8 cellular contexts compared by ENCODE assay signal in genomic region chr12:129193263-129193871, GRCh38.
A peak's percentile ranks its signal among the peaks of the same experiment; 100 is the strongest.
DNase-seq lines count a peak whose midpoint lies in the region; ATAC-seq, FAIRE-seq and TF ChIP-seq lines count a peak whose summit lies in the region.

No MANE protein-coding gene starts in this region.

- H2AFZ ChIP-seq in endothelial cell of umbilical vein (ENCODE audit: low read depth, low read length): no peak overlapping the region

- H3K36me3 ChIP-seq in endothelial cell of umbilical vein (ENCODE audit: control insufficient read depth in 2 of 2, extremely low read depth in 1 of 2, insufficient read depth in 2 of 2, low read length in 2 of 2) (no peaks in the 10 kb centered on the region), esophagus squamous epithelium (no peaks in the 10 kb centered on the region)

- TF ChIP-seq CTCF in natural killer cell (IDR thresholded peaks at IDR 0.05) (peak; percentile 35), endothelial cell of umbilical vein (IDR thresholded peaks at IDR 0.05; ENCODE audit: extremely low read depth in 1 of 2, insufficient read depth in 1 of 2, low read depth in 1 of 2, low read length in 2 of 2) (peak; percentile 28 to 42), esophagus squamous epithelium (IDR thresholded peaks at IDR 0.05) (peak in 3 of 6 experiments; percentile 25 to 56 (median 28))

- intact Hi-C loops in natural killer cell (cut with micrococcal nuclease) (no loop called here), endothelial cell of umbilical vein (cut with micrococcal nuclease) (no loop called here), esophagus squamous epithelium (cut with DNase I) (no loop called here)

- H3K27ac Mint-ChIP-seq in natural killer cell: no peak overlapping the region
- no peak overlapping the region for H3K27ac Mint-ChIP-seq in natural killer cell treated with Interleukin-12 subunit alpha and Interleukin-12 subunit beta and Interleukin-15 and Interleukin-18, amount 100 ng/mL, for 72 hours

- H3K36me3 Mint-ChIP-seq in natural killer cell: no peaks in the 10 kb centered on the region
- H3K36me3 Mint-ChIP-seq in natural killer cell treated with Interleukin-12 subunit alpha and Interleukin-12 subunit beta and Interleukin-15 and Interleukin-18, amount 100 ng/mL, for 72 hours: peaks cover 7% of the 10 kb centered on the region

- dilution Hi-C loops in endothelial cell of umbilical vein (cut with MboI; ENCODE audit: extremely low pct_ligation_motif_present, low sequenced_read_pairs): no loop called here

- POLR2A ChIA-PET in endothelial cell of umbilical vein (lab: Charles Lee): no interaction called here

- no peaks in the 10 kb centered on the region for H3K79me2 ChIP-seq in endothelial cell of umbilical vein (ENCODE audit: control insufficient read depth, insufficient read depth, low read length)

- ATAC-seq in natural killer cell: no peak
- no peak for ATAC-seq in natural killer cell treated with Interleukin-12 subunit alpha and Interleukin-12 subunit beta and Interleukin-15 and Interleukin-18, amount 100 ng/mL, for 72 hours

- WGBS in esophagus squamous epithelium, 2 donors: 55 to 60% methylated on average over 4 of the region's 4 CpGs

- H3K9me3 ChIP-seq in endothelial cell of umbilical vein (replicated peaks; ENCODE audit: control insufficient read depth, insufficient read depth, low read length): peaks cover 2% of the 10 kb centered on the region
- H3K9me3 ChIP-seq in esophagus squamous epithelium: peaks cover 0 to 18% (median 0%) of the 10 kb centered on the region in 3 donors

- H3K4me3 ChIP-seq in endothelial cell of umbilical vein (replicated peaks in 1 of 3; ENCODE audit: insufficient read depth in 1 of 3, low read depth in 1 of 3, low read length in 3 of 3): no peak overlapping the region
- H3K4me3 ChIP-seq in esophagus squamous epithelium: no peak overlapping the region

- DNase-seq in natural killer cell: no peak
- no peak for DNase-seq in natural killer cell treated with Interleukin-12 subunit alpha and Interleukin-12 subunit beta and Interleukin-15 and Interleukin-18, amount 100 ng/mL, for 72 hours (ENCODE audit: low spot score)
- DNase-seq in NCI-H2171 treated with DMSO at 0.1 percent for 48 hours (lab: John Stamatoyannopoulos, UW): peak; percentile 70
- no peak for DNase-seq in endothelial cell of umbilical vein (ENCODE audit: low read depth, low spot score)
- DNase-seq in stimulated activated CD8-positive, alpha-beta memory T cell treated with anti-CD3 and anti-CD28 coated beads, Interleukin-4, amount 100 ng/mL, for 48 hours: peak; percentile 62
- DNase-seq in middle frontal gyrus (ENCODE audit: extremely low spot score, low spot score): no peak
- no peak for DNase-seq in amygdala (lab: John Stamatoyannopoulos, UW)
- no peak for DNase-seq in esophagus squamous epithelium (lab: John Stamatoyannopoulos, UW)

- H3K4me1 ChIP-seq in endothelial cell of umbilical vein (ENCODE audit: control insufficient read depth, extremely low read depth, insufficient read depth, low read length) (no peaks in the 10 kb centered on the region), esophagus squamous epithelium (no peaks in the 10 kb centered on the region)

- TF ChIP-seq POLR2A in endothelial cell of umbilical vein (IDR thresholded peaks at IDR 0.05; ENCODE audit: low read depth, low read length) (no peak), esophagus squamous epithelium (IDR thresholded peaks at IDR 0.05) (no peak)

- no peak overlapping the region for H3K9ac ChIP-seq in endothelial cell of umbilical vein (replicated peaks; ENCODE audit: extremely low read depth, insufficient read depth, low read length)

- no peaks in the 10 kb centered on the region for H3K27me3 ChIP-seq in endothelial cell of umbilical vein (ENCODE audit: control insufficient read depth in 2 of 2, insufficient read depth in 2 of 2, low read length in 2 of 2)
- no peaks in the 10 kb centered on the region for H3K27me3 ChIP-seq in esophagus squamous epithelium

- H4K20me1 ChIP-seq in endothelial cell of umbilical vein (replicated peaks; ENCODE audit: control insufficient read depth, extremely low read depth, insufficient read depth, low read length): no peaks in the 10 kb centered on the region

- peaks cover 6 to 11% of the 10 kb centered on the region in 2 donors for H3K27me3 Mint-ChIP-seq in natural killer cell (ENCODE audit: low read depth in 2 of 2)
- peaks cover 0 to 23% of the 10 kb centered on the region in 2 donors for H3K27me3 Mint-ChIP-seq in natural killer cell treated with Interleukin-12 subunit alpha and Interleukin-12 subunit beta and Interleukin-15 and Interleukin-18, amount 100 ng/mL, for 72 hours

- no peak overlapping the region for H3K4me2 ChIP-seq in endothelial cell of umbilical vein (ENCODE audit: insufficient read depth, low read length)

- CTCF ChIA-PET in endothelial cell of umbilical vein (lab: Charles Lee): interaction anchor here (0.7 kb wide), 1 partner anchor 1097 kb away, joined by 3 read pairs; no protein-coding TSS in a partner anchor

- FAIRE-seq in endothelial cell of umbilical vein (lab: Jason Lieb, UNC): no peak

- peaks cover 0 to 5% of the 10 kb centered on the region in 2 donors for H3K4me1 Mint-ChIP-seq in natural killer cell
- H3K4me1 Mint-ChIP-seq in natural killer cell treated with Interleukin-12 subunit alpha and Interleukin-12 subunit beta and Interleukin-15 and Interleukin-18, amount 100 ng/mL, for 72 hours (ENCODE audit: low read depth in 2 of 2): no peaks in the 10 kb centered on the region

- H3K9me1 ChIP-seq in endothelial cell of umbilical vein (replicated peaks; ENCODE audit: control insufficient read depth, extremely low read depth, insufficient read depth, low read length): no peaks in the 10 kb centered on the region

- no peak overlapping the region for H3K4me3 Mint-ChIP-seq in natural killer cell
- H3K4me3 Mint-ChIP-seq in natural killer cell treated with Interleukin-12 subunit alpha and Interleukin-12 subunit beta and Interleukin-15 and Interleukin-18, amount 100 ng/mL, for 72 hours: no peak overlapping the region

- H3K9me3 Mint-ChIP-seq in natural killer cell: peaks cover 0 to 2% of the 10 kb centered on the region in 2 donors
- no peaks in the 10 kb centered on the region for H3K9me3 Mint-ChIP-seq in natural killer cell treated with Interleukin-12 subunit alpha and Interleukin-12 subunit beta and Interleukin-15 and Interleukin-18, amount 100 ng/mL, for 72 hours

- H3K27ac ChIP-seq in endothelial cell of umbilical vein (ENCODE audit: insufficient read depth, low read depth, low read length) (no peak overlapping the region), esophagus squamous epithelium (no peak overlapping the region)

- BruUV-seq in endothelial cell of umbilical vein (replicated peaks; lab: Mats Ljungman, UMichigan): no TSS peak

TF ChIP-seq in endothelial cell of umbilical vein, 7 proteins besides CTCF, POLR2A, EP300 and RAD21:
- TF ChIP-seq FOS (IDR thresholded peaks at IDR 0.05; ENCODE audit: borderline replicate concordance, insufficient read depth, low read length) (no peak), MAX (IDR thresholded peaks at IDR 0.05; ENCODE audit: insufficient read depth, insufficient read length) (no peak), JUN (IDR thresholded peaks at IDR 0.05; ENCODE audit: borderline replicate concordance, insufficient read depth, insufficient read length, low read depth) (no peak), POLR2AphosphoS5 (IDR thresholded peaks at IDR 0.05; ENCODE audit: insufficient read depth, low read depth, low read length) (no peak), MYC (IDR thresholded peaks at IDR 0.05; ENCODE audit: low read depth, low read length) (no peak), EZH2 (IDR thresholded peaks at IDR 0.05; ENCODE audit: borderline replicate concordance, low read depth, low read length, severe bottlenecking) (no peak), GATA2 (IDR thresholded peaks at IDR 0.05; ENCODE audit: insufficient read depth, insufficient read length, low read depth, low read length) (no peak)

Comparison
In these comparisons a context has a peak if more than half of its experiments do, and no peak if none do; other contexts are left out.
1. DNase-seq: peak in NCI-H2171 treated with DMSO at 0.1 percent for 48 hours (single experiment) and stimulated activated CD8-positive, alpha-beta memory T cell treated with anti-CD3 and anti-CD28 coated beads, Interleukin-4, amount 100 ng/mL, for 48 hours (single experiment); none in natural killer cell (single experiment), natural killer cell treated with Interleukin-12 subunit alpha and Interleukin-12 subunit beta and Interleukin-15 and Interleukin-18, amount 100 ng/mL, for 72 hours (single experiment), endothelial cell of umbilical vein (single experiment), middle frontal gyrus (single experiment), amygdala (0 of 56) and esophagus squamous epithelium (single experiment).